In the genomic region with DNA sequence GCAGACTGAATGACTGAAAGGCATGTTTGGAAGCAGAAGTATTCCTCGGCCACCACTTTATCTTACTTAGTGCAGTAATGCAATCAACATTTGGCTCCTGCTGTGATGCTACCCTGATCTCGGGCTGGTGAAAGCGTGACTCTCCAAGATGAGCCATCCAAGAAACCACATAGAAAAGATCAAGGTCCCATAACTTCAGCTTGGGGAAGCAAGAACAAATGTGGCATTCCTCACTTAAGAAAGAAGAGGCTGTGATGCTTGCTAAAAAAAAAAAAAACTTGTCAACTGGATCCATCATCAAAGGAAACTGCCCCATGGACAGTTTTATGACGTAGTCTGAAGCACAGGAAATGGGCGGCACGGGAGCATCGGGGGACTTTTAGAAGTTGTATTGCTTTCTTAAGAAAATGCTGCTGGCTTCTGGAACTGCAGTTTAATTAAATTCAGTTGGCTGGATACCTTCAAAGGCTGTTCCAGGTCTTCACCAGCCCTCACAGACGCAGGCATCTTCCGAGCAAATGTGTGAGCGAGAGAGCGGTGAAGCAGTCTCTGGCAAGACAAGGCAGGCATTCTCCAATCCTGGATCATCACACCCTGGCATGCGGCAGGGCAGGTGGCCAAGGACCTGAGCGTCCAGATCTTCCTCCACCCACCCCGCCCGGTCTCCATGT, we compare ENCODE assay signal across 13 cellular contexts. TPM values are rescaled to one million over a fixed set of nuclear protein-coding genes. Genes with fewer than 3 reads are reported as not detected.
A peak's percentile ranks its signal among the peaks of the same experiment; 100 is the strongest.
DNase-seq lines count a peak whose midpoint lies in the region; ATAC-seq and TF ChIP-seq lines count a peak whose summit lies in the region.
"Had no signal": no experiment of that assay in that cellular context is flagged by ENCODE, and none has a peak within 500 bp of the region (broad histone marks: within the 10 kb centered on the region; RNA-seq: fewer than 3 reads in every experiment).

No MANE protein-coding gene starts in this region.

- CTCF ChIA-PET in activated CD4-positive, alpha-beta T cell treated with anti-CD3 and anti-CD28 coated beads, Interleukin-2, amount 10 ng/mL, durations not matched to agents 7 days and 5 days (lab: Charles Lee): interaction anchor here (0.5 kb wide), 1 partner anchor 37 kb away, joined by 3 read pairs; no protein-coding TSS in a partner anchor

- peaks cover 9% of the 10 kb centered on the region for H3K4me1 Mint-ChIP-seq in activated CD4-positive, alpha-beta T cell treated with anti-CD3 and anti-CD28 coated beads, Interleukin-2, amount 10 ng/mL, durations not matched to agents 7 days and 5 days
- H3K4me1 Mint-ChIP-seq in type B pancreatic cell (ENCODE audit: unreplicated experiment): peaks cover 30% of the 10 kb centered on the region

- no peaks in the 10 kb centered on the region for H3K9me3 Mint-ChIP-seq in activated CD4-positive, alpha-beta T cell treated with anti-CD3 and anti-CD28 coated beads, Interleukin-2, amount 10 ng/mL, durations not matched to agents 7 days and 5 days
- H3K9me3 Mint-ChIP-seq in type B pancreatic cell: no peaks in the 10 kb centered on the region
- H3K9me3 Mint-ChIP-seq: neural crest cell had no signal

- H3K27ac Mint-ChIP-seq in activated CD4-positive, alpha-beta T cell treated with anti-CD3 and anti-CD28 coated beads, Interleukin-2, amount 10 ng/mL, durations not matched to agents 7 days and 5 days: no peak overlapping the region
- no peak overlapping the region for H3K27ac Mint-ChIP-seq in type B pancreatic cell

- ATAC-seq in HG03460 (IDR thresholded peaks at IDR 0.05; ENCODE audit: unreplicated experiment) (no peak), HG03097 (IDR thresholded peaks at IDR 0.05; ENCODE audit: low FRiP score, unreplicated experiment) (no peak)
- ATAC-seq: heart left ventricle had no signal

- POLR2A ChIA-PET in activated CD4-positive, alpha-beta T cell treated with anti-CD3 and anti-CD28 coated beads, Interleukin-2, amount 10 ng/mL, durations not matched to agents 7 days and 5 days (lab: Charles Lee): no interaction called here

- no peak overlapping the region for H3K4me3 ChIP-seq in astrocyte of the cerebellum (ENCODE audit: low read depth, low read length)
- H3K4me3 ChIP-seq: heart left ventricle had no signal

- DNase-seq in activated CD4-positive, alpha-beta T cell treated with anti-CD3 and anti-CD28 coated beads, Interleukin-2, amount 10 ng/mL, durations not matched to agents 7 days and 5 days: peak; percentile 15
- DNase-seq in activated CD4-positive, alpha-beta T cell treated with anti-CD3 and anti-CD28 coated beads, Interleukin-2, amount 50 U/mL, for 1 hour: no peak
- DNase-seq in astrocyte of the cerebellum (ENCODE audit: low read depth) (peak; percentile 90), iris pigment epithelial cell (ENCODE audit: low read depth) (peak; percentile 59), type B pancreatic cell (ENCODE audit: extremely low spot score, unreplicated experiment) (no peak), dedifferentiated amniotic fluid mesenchymal stem cell (ENCODE audit: extremely low spot score) (no peak)
- DNase-seq: heart left ventricle; NCI-H1092; stimulated activated CD4-positive, alpha-beta T cell treated with anti-CD3 and anti-CD28 coated beads, Interleukin-4, amount 100 ng/mL, for 4 hours had no signal

- no peaks in the 10 kb centered on the region for H3K36me3 Mint-ChIP-seq in activated CD4-positive, alpha-beta T cell treated with anti-CD3 and anti-CD28 coated beads, Interleukin-2, amount 10 ng/mL, durations not matched to agents 7 days and 5 days (ENCODE audit: low read depth)
- H3K36me3 Mint-ChIP-seq in type B pancreatic cell: no peaks in the 10 kb centered on the region

- H3K4me3 Mint-ChIP-seq in activated CD4-positive, alpha-beta T cell treated with anti-CD3 and anti-CD28 coated beads, Interleukin-2, amount 10 ng/mL, durations not matched to agents 7 days and 5 days: no peak overlapping the region
- H3K4me3 Mint-ChIP-seq in type B pancreatic cell: peak overlapping the region; percentile 6
- H3K4me3 Mint-ChIP-seq: neural crest cell had no signal

- in situ Hi-C loops in astrocyte of the cerebellum (cut with HindIII; ENCODE audit: low sequenced_read_pairs): no loop called here

- H3K27me3 Mint-ChIP-seq in activated CD4-positive, alpha-beta T cell treated with anti-CD3 and anti-CD28 coated beads, Interleukin-2, amount 10 ng/mL, durations not matched to agents 7 days and 5 days: no peaks in the 10 kb centered on the region
- peaks cover 19% of the 10 kb centered on the region for H3K27me3 Mint-ChIP-seq in type B pancreatic cell

- TF ChIP-seq CTCF in astrocyte of the cerebellum (IDR thresholded peaks at IDR 0.05; ENCODE audit: low read depth, low read length, missing control alignments): no peak
- no peak for TF ChIP-seq CTCF in type B pancreatic cell (conservative IDR thresholded peaks at IDR 0.05)

RNA-seq across cellular contexts. Expression of gene MAP1LC3B2, which starts 38.2 kb away (rescaled TPM):
- 1 to 10 TPM; 1.0 to 1.5 TPM for total RNA-seq in activated CD4-positive, alpha-beta T cell treated with anti-CD3 and anti-CD28 coated beads, Interleukin-2, amount 10 ng/mL, durations not matched to agents 7 days and 5 days
- 1.0 TPM in 1 of 2 replicates, not detected in the other for total RNA-seq in type B pancreatic cell (ENCODE audit: low replicate concordance)
- total RNA-seq: ureter had no signal

Comparison
In these comparisons a context has a peak if more than half of its experiments do, and no peak if none do; other contexts are left out.
1. DNase-seq: peak in activated CD4-positive, alpha-beta T cell treated with anti-CD3 and anti-CD28 coated beads, Interleukin-2, amount 10 ng/mL, durations not matched to agents 7 days and 5 days (single experiment), astrocyte of the cerebellum (single experiment) and iris pigment epithelial cell (single experiment); none in activated CD4-positive, alpha-beta T cell treated with anti-CD3 and anti-CD28 coated beads, Interleukin-2, amount 50 U/mL, for 1 hour (single experiment), type B pancreatic cell (single experiment) and dedifferentiated amniotic fluid mesenchymal stem cell (single experiment).